In the genomic region with DNA sequence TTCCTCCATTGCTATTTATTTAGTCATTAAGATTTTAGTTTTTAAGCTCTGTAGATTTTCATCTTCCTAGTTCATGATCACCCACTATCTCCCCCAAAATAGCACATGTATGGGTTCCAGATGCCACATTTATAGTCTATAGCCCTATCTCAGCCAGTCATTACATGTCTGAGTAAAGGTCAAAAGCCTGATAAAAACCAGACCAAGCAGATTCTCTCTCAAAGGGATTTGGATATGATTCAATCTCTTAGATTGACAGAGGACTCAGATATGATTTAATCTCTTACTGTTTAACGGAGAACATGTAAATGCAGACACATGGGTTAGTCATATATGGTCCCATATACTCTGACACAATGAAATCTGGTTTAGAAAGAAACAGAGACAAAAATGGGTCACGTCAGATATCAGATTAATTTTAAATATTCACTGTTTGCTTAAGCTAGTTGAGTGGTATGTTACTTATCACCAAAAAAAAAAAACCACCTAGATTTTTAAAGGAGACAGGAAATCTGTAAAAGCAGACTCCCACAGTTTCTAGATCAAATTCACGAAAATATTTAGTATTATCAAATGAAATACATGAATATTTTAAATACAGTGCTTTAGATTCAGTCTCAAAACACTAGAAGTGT, we compare ENCODE assay signal across 30 cellular contexts.
"Had no signal": no experiment of that assay in that cellular context is flagged by ENCODE, and none has a peak within 500 bp of the region (broad histone marks: within the 10 kb centered on the region; RNA-seq: fewer than 3 reads in every experiment).

No MANE protein-coding gene starts in this region.

- H3K36me3 Mint-ChIP-seq: brain had no signal

- H3K9me3 ChIP-seq: ascending aorta, esophagus muscularis mucosa, heart right ventricle, pancreas, prostate gland, SJSA1, testis, transverse colon had no signal

- H3K36me3 ChIP-seq: ascending aorta, esophagus muscularis mucosa, heart right ventricle, pancreas, prostate gland, SJSA1, transverse colon, WERI-Rb-1 had no signal

- ATAC-seq: heart right ventricle; naive thymus-derived CD4-positive, alpha-beta T cell; pancreas; sciatic nerve had no signal

- FAIRE-seq: pancreas, TTC549 had no signal

- H3K4me3 ChIP-seq: ascending aorta, esophagus muscularis mucosa, heart right ventricle, pancreas, prostate gland, SJSA1, skin epidermis, testis, transverse colon had no signal

- H3K27ac ChIP-seq: ascending aorta, esophagus muscularis mucosa, heart right ventricle, pancreas, prostate gland, SJSA1, skin epidermis, testis, transverse colon, WERI-Rb-1 had no signal

- H3K9me3 Mint-ChIP-seq: brain, endodermal cell, neural crest cell had no signal

- H3K27me3 Mint-ChIP-seq: brain; naive thymus-derived CD4-positive, alpha-beta T cell had no signal

- H3K4me3 Mint-ChIP-seq: brain; endodermal cell; naive thymus-derived CD4-positive, alpha-beta T cell; neural crest cell had no signal

- H3K4me1 Mint-ChIP-seq: brain, neural crest cell had no signal

- H3K4me1 ChIP-seq: ascending aorta, prostate gland, SJSA1, testis, transverse colon had no signal

- DNase-seq: activated CD4-positive, alpha-beta T cell treated with anti-CD3 and anti-CD28 coated beads for 1 hour; activated CD8-positive, alpha-beta memory T cell treated with anti-CD3 and anti-CD28 coated beads for 24 hours; activated naive CD4-positive, alpha-beta T cell; activated T-cell treated with anti-CD3 and anti-CD28 coated beads, Interleukin-2, amount 50 U/mL, for 1 hour; caudate nucleus; endodermal cell; foreskin melanocyte; heart right ventricle; midbrain; naive thymus-derived CD4-positive, alpha-beta T cell; nucleus accumbens; pancreas; retina; stimulated activated CD4-positive, alpha-beta T cell treated with anti-CD3 and anti-CD28 coated beads, Interleukin-4, amount 100 ng/mL, for 4 hours; stimulated activated CD8-positive, alpha-beta memory T cell treated with anti-CD3 and anti-CD28 coated beads, Interleukin-4, amount 100 ng/mL, for 48 hours; stimulated activated naive CD4-positive, alpha-beta T cell; T-helper 9 cell; testis; transverse colon; WERI-Rb-1 had no signal

- H3K27me3 ChIP-seq: ascending aorta, esophagus muscularis mucosa, heart right ventricle, pancreas, SJSA1, testis, transverse colon had no signal

- H3K27ac Mint-ChIP-seq: activated naive CD4-positive, alpha-beta T cell treated with anti-CD3 and anti-CD28 coated beads, Interleukin-2, amount 50 U/mL, for 72 hours; brain; endodermal cell; naive thymus-derived CD4-positive, alpha-beta T cell had no signal
